Comparison of ENCODE assay signal across 19 cellular contexts in genomic region chr6:150953860-150954259, GRCh38.
"Had no signal": no experiment of that assay in that cellular context is flagged by ENCODE, and none has a peak within 500 bp of the region (broad histone marks: within the 10 kb centered on the region; RNA-seq: fewer than 3 reads in every experiment).

No MANE protein-coding gene starts in this region.

- H3K9me3 ChIP-seq: SK-N-SH had no signal

- DNase-seq: KBM-7, MV-4-11, NCI-H1048, NCI-H1105 treated with DMSO at 0.1 percent for 48 hours, NCI-H1417 treated with DMSO at 0.1 percent for 48 hours, NCI-H187, NCI-H2029, NCI-H2081 treated with DMSO at 0.1 percent for 48 hours, NCI-H2171, NCI-H226, NCI-H446, NCI-H510A, NCI-H524 treated with DMSO at 0.1 percent for 48 hours, NCI-H69, NCI-H774, Right ventricle myocardium superior, RPMI8226, SK-N-SH, SW 1271 had no signal

- H3K4me2 ChIP-seq: SK-N-SH had no signal

- H3K9ac ChIP-seq: SK-N-SH had no signal

- H3K9me2 ChIP-seq: SK-N-SH had no signal
